Comparison of ENCODE assay signal across 9 cellular contexts in the genomic region with DNA sequence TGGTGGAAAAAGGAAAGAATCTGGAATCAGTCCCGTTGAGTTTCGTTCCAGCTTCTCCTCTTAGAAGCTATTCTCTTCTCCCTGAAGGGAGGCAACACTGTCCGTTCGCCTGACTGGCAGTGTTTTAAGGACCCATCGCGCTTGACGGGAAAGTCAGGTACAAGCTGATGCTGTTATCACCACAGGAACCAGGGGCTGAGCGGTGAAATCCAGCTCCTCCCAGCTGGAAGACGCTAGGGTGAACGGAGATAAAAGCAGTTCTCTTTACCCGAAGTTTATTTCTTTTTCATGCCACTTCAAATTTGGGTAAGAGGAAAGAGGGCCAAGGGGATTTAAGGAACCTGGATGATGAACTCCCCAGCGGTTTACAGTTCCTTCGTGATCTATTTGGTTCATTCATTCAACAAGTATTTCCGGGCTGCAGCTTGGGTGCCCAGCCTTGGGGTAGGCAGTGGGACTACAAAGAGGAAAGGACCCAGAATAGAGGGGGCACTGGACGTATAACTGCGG. TPM values are rescaled to one million over a fixed set of nuclear protein-coding genes. Genes with fewer than 3 reads are reported as not detected.
A peak's percentile ranks its signal among the peaks of the same experiment; 100 is the strongest.
DNase-seq lines count a peak whose midpoint lies in the region; ATAC-seq and TF ChIP-seq lines count a peak whose summit lies in the region.
"Had no signal": no experiment of that assay in that cellular context is flagged by ENCODE, and none has a peak within 500 bp of the region (broad histone marks: within the 10 kb centered on the region; RNA-seq: fewer than 3 reads in every experiment).

No MANE protein-coding gene starts in this region.

- no peak for TF ChIP-seq CTCF in WTC11 (IDR thresholded peaks at IDR 0.05)

- DNase-seq in T-helper 1 cell (no peak), WTC11 (ENCODE audit: low spot score) (peak; percentile 36), GM19238 (ENCODE audit: insufficient read length, low spot score) (no peak)

- H3K4me3 ChIP-seq in iPS-11a (ENCODE audit: low read depth, low read length) (peak overlapping the region; percentile 38), stomach smooth muscle (ENCODE audit: low read length in 2 of 2) (peak overlapping the region; percentile 6 to 68)

- H3K36me3 ChIP-seq in stomach smooth muscle (ENCODE audit: control insufficient read depth in 2 of 2, insufficient read depth in 2 of 2, low read length in 2 of 2): no peaks in the 10 kb centered on the region

- POLR2A ChIA-PET in WTC11 (lab: Charles Lee): interaction anchor here (0.5 to 0.6 kb wide), 2 partner anchors 244 to 312 kb away, joined by 4 read pairs; no protein-coding TSS in a partner anchor

- peaks cover 0 to 6% of the 10 kb centered on the region in 2 donors for H3K27me3 ChIP-seq in stomach smooth muscle (ENCODE audit: control insufficient read depth in 1 of 2, insufficient read depth in 2 of 2, low read length in 2 of 2)

- CTCF ChIA-PET in WTC11 (lab: Charles Lee): interaction anchor here (0.9 to 1.0 kb wide), 5 partner anchors 11 to 322 kb away, joined by 3 to 5 read pairs (median 3); no protein-coding TSS in a partner anchor

- H3K27me3 Mint-ChIP-seq in T-helper 1 cell treated with Interleukin-12 subunit alpha and Interleukin-12 subunit beta and Interleukin-4 antibody, amounts not matched to agents 30 μg/mL and 1 μg/mL, for 36 hours (ENCODE audit: low read depth): peaks cover 52% of the 10 kb centered on the region
- peaks cover 39% of the 10 kb centered on the region for H3K27me3 Mint-ChIP-seq in WTC11 (ENCODE audit: low read depth)

- H3K27ac ChIP-seq in stomach smooth muscle (ENCODE audit: low read length): no peak overlapping the region
- H3K27ac ChIP-seq: C4-2B had no signal

- H3K27ac Mint-ChIP-seq in T-helper 1 cell treated with Interleukin-12 subunit alpha and Interleukin-12 subunit beta and Interleukin-4 antibody, amounts not matched to agents 30 μg/mL and 1 μg/mL, for 36 hours: no peak overlapping the region
- H3K27ac Mint-ChIP-seq in WTC11: no peak overlapping the region

- H3K4me1 ChIP-seq in stomach smooth muscle (ENCODE audit: control insufficient read depth, insufficient read depth, low read length): no peaks in the 10 kb centered on the region

- no peaks in the 10 kb centered on the region for H3K9me3 Mint-ChIP-seq in T-helper 1 cell treated with Interleukin-12 subunit alpha and Interleukin-12 subunit beta and Interleukin-4 antibody, amounts not matched to agents 30 μg/mL and 1 μg/mL, for 36 hours
- peaks cover 7% of the 10 kb centered on the region; the same call in 1 of the 2 replicates for H3K9me3 Mint-ChIP-seq in WTC11

- no peaks in the 10 kb centered on the region for H3K4me1 Mint-ChIP-seq in T-helper 1 cell treated with Interleukin-12 subunit alpha and Interleukin-12 subunit beta and Interleukin-4 antibody, amounts not matched to agents 30 μg/mL and 1 μg/mL, for 36 hours (ENCODE audit: low read depth)
- H3K4me1 Mint-ChIP-seq in WTC11: peaks cover 8% of the 10 kb centered on the region

- peak overlapping the region; percentile 5 for H3K4me3 Mint-ChIP-seq in T-helper 1 cell treated with Interleukin-12 subunit alpha and Interleukin-12 subunit beta and Interleukin-4 antibody, amounts not matched to agents 30 μg/mL and 1 μg/mL, for 36 hours
- peak overlapping the region; percentile 84 for H3K4me3 Mint-ChIP-seq in WTC11

- no peak overlapping the region for H3K9ac ChIP-seq in stomach smooth muscle (ENCODE audit: low read length in 2 of 2)

- peak; percentile 77 for ATAC-seq in WTC11
- no peak for ATAC-seq in HG03460 (IDR thresholded peaks at IDR 0.05; ENCODE audit: unreplicated experiment)
- ATAC-seq in GM21529 (IDR thresholded peaks at IDR 0.05; ENCODE audit: unreplicated experiment): no peak

- H3K36me3 Mint-ChIP-seq in T-helper 1 cell treated with Interleukin-12 subunit alpha and Interleukin-12 subunit beta and Interleukin-4 antibody, amounts not matched to agents 30 μg/mL and 1 μg/mL, for 36 hours (ENCODE audit: low read depth): no peaks in the 10 kb centered on the region
- H3K36me3 Mint-ChIP-seq in WTC11: no peaks in the 10 kb centered on the region

- H3K9me3 ChIP-seq in stomach smooth muscle (ENCODE audit: control insufficient read depth in 2 of 2, low read length in 2 of 2): no peaks in the 10 kb centered on the region

TF ChIP-seq in WTC11, 78 proteins besides CTCF, POLR2A, EP300 and RAD21:
- TF ChIP-seq, protein P1, sequence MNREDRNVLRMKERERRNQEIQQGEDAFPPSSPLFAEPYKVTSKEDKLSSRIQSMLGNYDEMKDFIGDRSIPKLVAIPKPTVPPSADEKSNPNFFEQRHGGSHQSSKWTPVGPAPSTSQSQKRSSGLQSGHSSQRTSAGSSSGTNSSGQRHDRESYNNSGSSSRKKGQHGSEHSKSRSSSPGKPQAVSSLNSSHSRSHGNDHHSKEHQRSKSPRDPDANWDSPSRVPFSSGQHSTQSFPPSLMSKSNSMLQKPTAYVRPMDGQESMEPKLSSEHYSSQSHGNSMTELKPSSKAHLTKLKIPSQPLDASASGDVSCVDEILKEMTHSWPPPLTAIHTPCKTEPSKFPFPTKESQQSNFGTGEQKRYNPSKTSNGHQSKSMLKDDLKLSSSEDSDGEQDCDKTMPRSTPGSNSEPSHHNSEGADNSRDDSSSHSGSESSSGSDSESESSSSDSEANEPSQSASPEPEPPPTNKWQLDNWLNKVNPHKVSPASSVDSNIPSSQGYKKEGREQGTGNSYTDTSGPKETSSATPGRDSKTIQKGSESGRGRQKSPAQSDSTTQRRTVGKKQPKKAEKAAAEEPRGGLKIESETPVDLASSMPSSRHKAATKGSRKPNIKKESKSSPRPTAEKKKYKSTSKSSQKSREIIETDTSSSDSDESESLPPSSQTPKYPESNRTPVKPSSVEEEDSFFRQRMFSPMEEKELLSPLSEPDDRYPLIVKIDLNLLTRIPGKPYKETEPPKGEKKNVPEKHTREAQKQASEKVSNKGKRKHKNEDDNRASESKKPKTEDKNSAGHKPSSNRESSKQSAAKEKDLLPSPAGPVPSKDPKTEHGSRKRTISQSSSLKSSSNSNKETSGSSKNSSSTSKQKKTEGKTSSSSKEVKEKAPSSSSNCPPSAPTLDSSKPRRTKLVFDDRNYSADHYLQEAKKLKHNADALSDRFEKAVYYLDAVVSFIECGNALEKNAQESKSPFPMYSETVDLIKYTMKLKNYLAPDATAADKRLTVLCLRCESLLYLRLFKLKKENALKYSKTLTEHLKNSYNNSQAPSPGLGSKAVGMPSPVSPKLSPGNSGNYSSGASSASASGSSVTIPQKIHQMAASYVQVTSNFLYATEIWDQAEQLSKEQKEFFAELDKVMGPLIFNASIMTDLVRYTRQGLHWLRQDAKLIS (CRISPR knock-in tag; IDR thresholded peaks at IDR 0.05; ENCODE audit: borderline replicate concordance): no peak
- TF ChIP-seq IRF1 (CRISPR knock-in tag; IDR thresholded peaks at IDR 0.05) (no peak), JAZF1 (CRISPR knock-in tag; IDR thresholded peaks at IDR 0.05) (no peak), PRDM15 (CRISPR knock-in tag; IDR thresholded peaks at IDR 0.05) (no peak)
- TF ChIP-seq, protein P2, sequence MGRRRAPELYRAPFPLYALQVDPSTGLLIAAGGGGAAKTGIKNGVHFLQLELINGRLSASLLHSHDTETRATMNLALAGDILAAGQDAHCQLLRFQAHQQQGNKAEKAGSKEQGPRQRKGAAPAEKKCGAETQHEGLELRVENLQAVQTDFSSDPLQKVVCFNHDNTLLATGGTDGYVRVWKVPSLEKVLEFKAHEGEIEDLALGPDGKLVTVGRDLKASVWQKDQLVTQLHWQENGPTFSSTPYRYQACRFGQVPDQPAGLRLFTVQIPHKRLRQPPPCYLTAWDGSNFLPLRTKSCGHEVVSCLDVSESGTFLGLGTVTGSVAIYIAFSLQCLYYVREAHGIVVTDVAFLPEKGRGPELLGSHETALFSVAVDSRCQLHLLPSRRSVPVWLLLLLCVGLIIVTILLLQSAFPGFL (CRISPR knock-in tag; IDR thresholded peaks at IDR 0.05; ENCODE audit: borderline replicate concordance): no peak

RNA-seq across cellular contexts. Expression of gene DEUP1, which starts 0.6 kb away (rescaled TPM):
- total RNA-seq in WTC11 (2021): 0.16 to 0.53 TPM (median 0.44 TPM) in 3 replicates
